Comparison of ENCODE assay signal across 1 cellular context in the genomic region with DNA sequence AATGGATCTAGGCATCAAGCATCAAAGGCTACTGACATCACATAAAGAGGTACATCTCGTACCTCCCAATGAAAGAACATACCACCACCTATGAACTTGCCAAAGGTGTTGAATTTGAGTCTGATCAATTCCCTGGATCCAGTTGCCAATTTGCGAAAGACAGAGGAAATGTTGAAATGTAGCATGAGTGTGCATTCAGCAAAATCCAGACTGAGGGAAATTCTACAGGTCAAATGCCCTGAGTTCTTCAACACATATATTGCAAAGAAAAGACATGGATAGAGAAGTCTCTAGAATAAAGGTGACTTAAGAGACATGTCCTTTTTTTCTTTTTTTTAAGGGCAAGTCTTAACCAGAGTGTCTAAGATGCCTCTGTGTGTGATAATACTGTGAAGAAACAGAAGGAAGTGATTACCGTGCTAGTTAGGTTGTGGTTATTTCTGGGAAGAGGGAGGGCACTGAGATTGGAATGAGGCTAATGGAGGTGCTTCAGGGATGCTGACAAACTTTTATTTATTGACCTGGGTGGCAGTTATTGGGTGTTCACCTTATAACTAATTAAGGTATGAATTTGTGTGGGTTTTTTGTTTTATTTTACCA.
TF ChIP-seq lines count a peak whose summit lies in the region.

No MANE protein-coding gene starts in this region.

TF ChIP-seq in K562, 482 proteins besides CTCF, POLR2A, EP300 and RAD21:
- TF ChIP-seq HOXB6 (CRISPR knock-in tag; IDR thresholded peaks at IDR 0.05; ENCODE audit: borderline replicate concordance): no peak
- no peak for TF ChIP-seq ZNF184 (CRISPR knock-in tag; IDR thresholded peaks at IDR 0.05)
- TF ChIP-seq SMAD1 (IDR thresholded peaks at IDR 0.05; ENCODE audit: low read depth, low read length, partially characterized antibody): no peak
- TF ChIP-seq, protein P1, sequence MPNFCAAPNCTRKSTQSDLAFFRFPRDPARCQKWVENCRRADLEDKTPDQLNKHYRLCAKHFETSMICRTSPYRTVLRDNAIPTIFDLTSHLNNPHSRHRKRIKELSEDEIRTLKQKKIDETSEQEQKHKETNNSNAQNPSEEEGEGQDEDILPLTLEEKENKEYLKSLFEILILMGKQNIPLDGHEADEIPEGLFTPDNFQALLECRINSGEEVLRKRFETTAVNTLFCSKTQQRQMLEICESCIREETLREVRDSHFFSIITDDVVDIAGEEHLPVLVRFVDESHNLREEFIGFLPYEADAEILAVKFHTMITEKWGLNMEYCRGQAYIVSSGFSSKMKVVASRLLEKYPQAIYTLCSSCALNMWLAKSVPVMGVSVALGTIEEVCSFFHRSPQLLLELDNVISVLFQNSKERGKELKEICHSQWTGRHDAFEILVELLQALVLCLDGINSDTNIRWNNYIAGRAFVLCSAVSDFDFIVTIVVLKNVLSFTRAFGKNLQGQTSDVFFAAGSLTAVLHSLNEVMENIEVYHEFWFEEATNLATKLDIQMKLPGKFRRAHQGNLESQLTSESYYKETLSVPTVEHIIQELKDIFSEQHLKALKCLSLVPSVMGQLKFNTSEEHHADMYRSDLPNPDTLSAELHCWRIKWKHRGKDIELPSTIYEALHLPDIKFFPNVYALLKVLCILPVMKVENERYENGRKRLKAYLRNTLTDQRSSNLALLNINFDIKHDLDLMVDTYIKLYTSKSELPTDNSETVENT (CRISPR knock-in tag; IDR thresholded peaks at IDR 0.05): no peak
- TF ChIP-seq HDAC6 (IDR thresholded peaks at IDR 0.05; ENCODE audit: low read depth, low read length): no peak
- TF ChIP-seq ARID3B (CRISPR knock-in tag; IDR thresholded peaks at IDR 0.05; ENCODE audit: borderline replicate concordance): no peak
